26 cellular contexts compared by ENCODE assay signal in genomic region chr12:125949471-125949870, GRCh38.
DNase-seq lines count a peak whose midpoint lies in the region; TF ChIP-seq lines count a peak whose summit lies in the region.
"Had no signal": no experiment of that assay in that cellular context is flagged by ENCODE, and none has a peak within 500 bp of the region (broad histone marks: within the 10 kb centered on the region; RNA-seq: fewer than 3 reads in every experiment).

No MANE protein-coding gene starts in this region.

- H4K20me1 ChIP-seq in neural cell (ENCODE audit: insufficient read depth), result no peaks in the 10 kb centered on the region
- H4K20me1 ChIP-seq: BLaER1; BLaER1 treated with 17β-estradiol and CSF1 and Interleukin-3, amounts not matched to agents 10 nM and 100 nM had no signal

- no peaks in the 10 kb centered on the region for H3K79me2 ChIP-seq in neural cell (replicated peaks; ENCODE audit: insufficient read depth, low read length)

- DNase-seq in DMS53 (lab: John Stamatoyannopoulos, UW), result no peak
- DNase-seq: 8988T; ACHN; AML-193; BE2C; C1 segment of cervical spinal cord; Caco-2; Calu3; CD4-positive, alpha-beta memory T cell; CD4-positive, alpha-beta T cell; CD4-positive, CD25-positive, alpha-beta regulatory T cell; CD8-positive, alpha-beta memory T cell; CD8-positive, alpha-beta T cell; COR-L47; DMS 273 treated with DMSO at 0.1 percent for 48 hours; DMS153; DMS79; DMS79 treated with DMSO at 0.1 percent for 48 hours; DND-41; EL had no signal

- H2AFZ ChIP-seq in neural cell (ENCODE audit: low read depth, low read length), result no peak overlapping the region

- no peak for TF ChIP-seq CTCF in neural cell (IDR thresholded peaks at IDR 0.05; ENCODE audit: poor library complexity, severe bottlenecking)

- no peaks in the 10 kb centered on the region for H3F3A ChIP-seq in neural cell (ENCODE audit: insufficient read depth, low read length, poor library complexity, severe bottlenecking)

- no peaks in the 10 kb centered on the region for H3K27me3 ChIP-seq in neural cell (ENCODE audit: insufficient read depth, low read depth, low read length)
- H3K27me3 ChIP-seq: BE2C; BLaER1; BLaER1 treated with 17β-estradiol and CSF1 and Interleukin-3, amounts not matched to agents 10 nM and 100 nM had no signal

- no peak overlapping the region for H3K27ac ChIP-seq in neural cell (ENCODE audit: low read length)
- H3K27ac ChIP-seq: 22Rv1; A549; BLaER1; BLaER1 treated with 17β-estradiol and CSF1 and Interleukin-3, amounts not matched to agents 10 nM and 100 nM; C4-2B had no signal

- no peaks in the 10 kb centered on the region for H3K9me3 ChIP-seq in neural cell (ENCODE audit: low read length)
- H3K9me3 ChIP-seq: A549; BE2C; BLaER1; BLaER1 treated with 17β-estradiol and CSF1 and Interleukin-3, amounts not matched to agents 10 nM and 100 nM; Caco-2 had no signal

- no peaks in the 10 kb centered on the region for H3K9me2 ChIP-seq in neural cell (ENCODE audit: insufficient read depth, low read length)

- no peak overlapping the region for H3K4me3 ChIP-seq in neural cell (ENCODE audit: low read length)
- H3K4me3 ChIP-seq: A549; BLaER1; BLaER1 treated with 17β-estradiol and CSF1 and Interleukin-3, amounts not matched to agents 10 nM and 100 nM had no signal

- no peaks in the 10 kb centered on the region for H3K36me3 ChIP-seq in neural cell (ENCODE audit: insufficient read depth, low read length)
- H3K36me3 ChIP-seq: BE2C; BLaER1; BLaER1 treated with 17β-estradiol and CSF1 and Interleukin-3, amounts not matched to agents 10 nM and 100 nM had no signal

- peak; percentile 54 for TF ChIP-seq EP300 in neural cell (conservative IDR thresholded peaks at IDR 0.05; ENCODE audit: poor library complexity, severe bottlenecking)

- no peak overlapping the region for H3K4me2 ChIP-seq in neural cell (ENCODE audit: low read length)
- H3K4me2 ChIP-seq: A549; BLaER1; BLaER1 treated with 17β-estradiol and CSF1 and Interleukin-3, amounts not matched to agents 10 nM and 100 nM had no signal

- no peak overlapping the region for H3K9ac ChIP-seq in neural cell (ENCODE audit: low read length)
- H3K9ac ChIP-seq: BLaER1; BLaER1 treated with 17β-estradiol and CSF1 and Interleukin-3, amounts not matched to agents 10 nM and 100 nM had no signal

- TF ChIP-seq RAD21 in neural cell (conservative IDR thresholded peaks at IDR 0.05), result peak; percentile 16

TF ChIP-seq in neural cell, 6 proteins besides CTCF, POLR2A, EP300 and RAD21:
- TF ChIP-seq MXI1 (conservative IDR thresholded peaks at IDR 0.05; ENCODE audit: poor library complexity, severe bottlenecking) (no peak), POLR2AphosphoS5 (IDR thresholded peaks at IDR 0.05) (peak; percentile 70), SMC3 (conservative IDR thresholded peaks at IDR 0.05; ENCODE audit: poor library complexity) (no peak), REST (IDR thresholded peaks at IDR 0.05; ENCODE audit: borderline replicate concordance) (peak; percentile 86)
TF ChIP-seq in neural cell: peak in this region for 2.
